Comparison of ENCODE assay signal across 8 cellular contexts in the genomic region with DNA sequence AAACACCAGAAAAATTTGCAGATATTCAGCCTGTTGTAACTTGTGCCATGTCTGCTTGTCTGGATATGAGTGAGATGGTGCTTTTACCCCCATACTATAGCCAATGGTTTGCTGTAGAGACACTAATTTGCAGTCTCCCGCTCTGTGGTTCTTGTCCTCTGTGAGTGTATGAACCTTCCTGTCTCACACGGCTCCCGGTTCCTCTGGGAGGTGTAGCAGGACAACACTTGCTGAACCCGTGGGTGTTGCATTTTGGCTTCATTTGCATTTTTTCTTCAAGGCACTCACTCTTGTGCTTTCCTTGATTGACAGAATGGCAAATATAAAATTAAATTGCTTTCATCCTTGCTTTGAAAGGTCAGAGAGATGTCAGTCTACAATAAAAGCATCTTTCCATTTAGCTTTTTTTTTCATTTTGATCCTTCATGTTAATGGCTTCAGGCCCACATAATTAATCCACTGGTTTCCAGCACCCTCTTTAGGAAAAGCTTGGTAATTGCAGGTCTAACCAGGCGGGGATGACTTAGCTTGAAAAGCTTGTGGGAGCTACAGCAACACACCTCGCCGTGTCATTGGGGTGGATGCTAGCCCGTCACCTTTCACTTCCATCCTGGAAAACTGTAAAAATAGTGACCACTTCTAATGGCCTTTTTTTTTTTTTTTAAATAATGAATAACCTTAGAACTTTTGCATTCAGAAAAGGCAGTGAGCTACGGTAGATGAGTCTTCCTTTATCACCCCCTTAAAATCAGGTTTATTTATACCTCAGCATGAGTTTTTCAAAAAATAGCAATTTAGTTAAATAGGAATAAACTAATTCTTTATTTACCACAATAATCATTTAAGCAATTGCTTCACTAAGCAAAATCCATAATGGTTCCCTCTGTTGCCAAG. TPM values are rescaled to one million over a fixed set of nuclear protein-coding genes. Genes with fewer than 3 reads are reported as not detected.
DNase-seq lines count a peak whose midpoint lies in the region; ATAC-seq lines count a peak whose summit lies in the region.

No MANE protein-coding gene starts in this region.

- in situ Hi-C loops in GM23248 (cut with MboI) (loop anchor here (5.0 kb wide), 1 partner anchor 210 kb away; no protein-coding TSS in a partner anchor), T47D (cut with HindIII; ENCODE audit: low pct_unique_long_range_greater_than_20kb, low sequenced_read_pairs) (no loop called here)

- DNase-seq in EL: peak; percentile 62
- peak; percentile 78 for DNase-seq in GM23248
- peak; percentile 57 for DNase-seq in NCI-H1105 (lab: John Stamatoyannopoulos, UW)
- DNase-seq in T-helper 2 cell treated with Interferon-gamma antibody and Interleukin-4, amounts not matched to agents 5 μg/mL and 100 μg/mL, for 36 hours (ENCODE audit: low spot score): peak; percentile 23
- DNase-seq in T47D (ENCODE audit: low read depth in 1 of 2, low spot score in 1 of 2): peak; percentile 87 to 88
- peak; percentile 84 for DNase-seq in left kidney (ENCODE audit: low read depth, low spot score)
- DNase-seq in stimulated activated CD8-positive, alpha-beta memory T cell treated with anti-CD3 and anti-CD28 coated beads, Interleukin-7, amount 100 ng/mL, for 1 hour (ENCODE audit: low read depth in 2 of 2): peak; percentile 10 to 32

- no peak overlapping the region for H3K4me2 ChIP-seq in GM23248 (ENCODE audit: unreplicated experiment)

- peaks cover 8% of the 10 kb centered on the region for H3K36me3 Mint-ChIP-seq in T-helper 2 cell treated with Interferon-gamma antibody and Interleukin-4, amounts not matched to agents 5 μg/mL and 100 μg/mL, for 36 hours (ENCODE audit: low read depth)

- H3K27ac ChIP-seq in GM23248: no peak overlapping the region

- H3K9me3 ChIP-seq in GM23248 (ENCODE audit: low read depth): no peaks in the 10 kb centered on the region

- 52 to 60% methylated on average over 9 of the region's 9 CpGs for WGBS in GM23248 (ENCODE audit: low coverage in 1 of 2, low lambda C conversion rate in 2 of 2, missing lambda C conversion rate in 2 of 2), 2 experiments

- H3K4me3 ChIP-seq in GM23248: no peak overlapping the region

- no peaks in the 10 kb centered on the region for H3K27me3 Mint-ChIP-seq in T-helper 2 cell treated with Interferon-gamma antibody and Interleukin-4, amounts not matched to agents 5 μg/mL and 100 μg/mL, for 36 hours (ENCODE audit: low read depth)

- no peaks in the 10 kb centered on the region for H3K4me1 Mint-ChIP-seq in T-helper 2 cell treated with Interferon-gamma antibody and Interleukin-4, amounts not matched to agents 5 μg/mL and 100 μg/mL, for 36 hours (ENCODE audit: low read depth)

- no peaks in the 10 kb centered on the region for H3K9me3 Mint-ChIP-seq in T-helper 2 cell treated with Interferon-gamma antibody and Interleukin-4, amounts not matched to agents 5 μg/mL and 100 μg/mL, for 36 hours

- no peaks in the 10 kb centered on the region for H3K9me2 ChIP-seq in GM23248 (ENCODE audit: insufficient read depth)

- H4K20me1 ChIP-seq in GM23248 (ENCODE audit: insufficient read depth): no peaks in the 10 kb centered on the region

- H3K27me3 ChIP-seq in GM23248 (replicated peaks; ENCODE audit: insufficient read depth): no peaks in the 10 kb centered on the region

- H3K27ac Mint-ChIP-seq in T-helper 2 cell treated with Interferon-gamma antibody and Interleukin-4, amounts not matched to agents 5 μg/mL and 100 μg/mL, for 36 hours: no peak overlapping the region

- 0 out of 2 replicates have a peak, but pooled peaks cover 7% of the 10 kb centered on the region for H3F3A ChIP-seq in GM23248 (ENCODE audit: insufficient read depth)

- 0 out of 2 replicates have a peak, but pooled peaks cover under 1% of the 10 kb centered on the region for H3K79me2 ChIP-seq in GM23248 (ENCODE audit: insufficient read depth)

- no peak overlapping the region for H3K9ac ChIP-seq in GM23248

- no peak overlapping the region for H2AFZ ChIP-seq in GM23248

- no peak for ATAC-seq in GM19467 (IDR thresholded peaks at IDR 0.05; ENCODE audit: unreplicated experiment)

- H3K4me3 Mint-ChIP-seq in T-helper 2 cell treated with Interferon-gamma antibody and Interleukin-4, amounts not matched to agents 5 μg/mL and 100 μg/mL, for 36 hours: no peak overlapping the region

- no peaks in the 10 kb centered on the region for H3K4me1 ChIP-seq in GM23248 (ENCODE audit: insufficient read depth)

- H3K36me3 ChIP-seq in GM23248 (ENCODE audit: low read depth): peaks cover 51% of the 10 kb centered on the region

RNA-seq across cellular contexts. Expression of gene ST14, which starts 27.4 kb away (rescaled TPM):
- total RNA-seq in GM23248 (2014; rRNA removed; shearing (Covaris generic)): not detected in 2 replicates
- polyA plus RNA-seq in GM23248 (2016; fragmentation: Nextera tagmentation; extraction: Ambion mirVana): not detected in 2 replicates

Comparison
In these comparisons a context has a peak if more than half of its experiments do, and no peak if none do; other contexts are left out.
1. DNase-seq: peak in every context shown above with its lines; median percentile 88 in T47D; 84 in left kidney; 78 in GM23248; 62 in EL; 57 in NCI-H1105; 23 in T-helper 2 cell treated with Interferon-gamma antibody and Interleukin-4, amounts not matched to agents 5 μg/mL and 100 μg/mL, for 36 hours; 21 in stimulated activated CD8-positive, alpha-beta memory T cell treated with anti-CD3 and anti-CD28 coated beads, Interleukin-7, amount 100 ng/mL, for 1 hour.